In the genomic region with DNA sequence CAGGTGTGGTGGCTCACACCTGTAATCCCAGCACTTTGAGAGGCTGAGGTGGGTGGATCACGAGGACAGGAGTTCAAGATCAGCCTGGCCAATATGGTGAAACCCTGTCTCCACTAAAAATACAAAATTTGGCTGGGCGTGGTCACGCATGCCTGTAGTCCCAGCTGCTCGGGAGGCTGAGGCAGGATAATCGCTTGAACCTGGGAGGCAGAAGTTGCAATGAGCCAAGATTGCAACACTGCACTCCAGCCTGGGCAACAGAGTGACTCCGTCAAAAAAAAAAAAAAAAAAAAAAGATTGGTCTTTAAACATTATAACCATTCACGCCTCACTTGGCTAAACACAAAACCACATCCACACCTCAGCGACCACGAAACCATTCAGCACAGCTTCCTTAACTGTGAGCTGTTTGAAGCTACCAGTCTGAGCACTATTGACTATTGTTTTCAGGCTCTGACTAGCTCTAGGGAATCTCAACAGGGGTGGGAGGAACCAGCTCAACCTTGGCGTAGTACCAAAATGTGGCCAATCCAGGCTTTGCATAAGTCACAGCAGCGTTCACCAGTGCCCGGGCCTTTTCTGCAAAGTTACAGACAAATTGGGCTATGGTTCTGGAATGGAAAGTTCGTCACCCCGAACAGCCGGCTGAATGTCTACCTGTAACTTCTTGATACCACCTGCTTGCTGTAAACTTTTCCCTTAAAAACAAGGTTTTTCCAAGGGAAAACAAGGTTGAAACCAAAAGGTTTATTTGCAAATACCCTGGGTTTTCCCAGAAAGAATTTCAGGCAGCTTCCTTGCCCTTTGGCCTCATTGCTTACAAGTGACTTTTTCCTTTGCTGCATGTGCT, we compare ENCODE assay signal across 8 cellular contexts.
DNase-seq lines count a peak whose midpoint lies in the region; ATAC-seq, FAIRE-seq and TF ChIP-seq lines count a peak whose summit lies in the region.

No MANE protein-coding gene starts in this region.

- H3K9ac ChIP-seq in kidney (ENCODE audit: low read length in 2 of 2): no peak overlapping the region

- FAIRE-seq in kidney (lab: Jason Lieb, UNC): no peak

- H3K4me3 ChIP-seq in kidney (ENCODE audit: low read length in 2 of 2): peak overlapping the region in 1 of 2 donors; percentile 25

- DNase-seq in AG08396 (ENCODE audit: low spot score) (peak; percentile 27), NCI-H128 (lab: John Stamatoyannopoulos, UW; ENCODE audit: unreplicated experiment) (peak; percentile 20), amniotic epithelial cell (ENCODE audit: low read depth) (peak; percentile 1), kidney (peak; percentile 71), GM10266 (ENCODE audit: extremely low spot score) (no peak), NCI-H146 (lab: John Stamatoyannopoulos, UW) (no peak)

- peak overlapping the region; percentile 47 to 65 for H3K27ac ChIP-seq in kidney (ENCODE audit: low read depth in 2 of 2, low read length in 2 of 2)

- intact Hi-C loops in kidney (cut with DNase I): no loop called here

- peaks cover 0 to 6% of the 10 kb centered on the region in 2 donors for H3K4me1 ChIP-seq in kidney (ENCODE audit: control insufficient read depth in 1 of 2, insufficient read depth in 1 of 2, low read depth in 1 of 2, low read length in 2 of 2)

- peak; percentile 96 for ATAC-seq in GM18520 (IDR thresholded peaks at IDR 0.05; ENCODE audit: unreplicated experiment)
- ATAC-seq in HG02885 (IDR thresholded peaks at IDR 0.05; ENCODE audit: poor library complexity, unreplicated experiment): peak; percentile 96

- H3K36me3 ChIP-seq in kidney (ENCODE audit: control insufficient read depth in 1 of 2, insufficient read depth in 2 of 2, low read length in 2 of 2): no peaks in the 10 kb centered on the region

- no peaks in the 10 kb centered on the region for H3K9me3 ChIP-seq in kidney (ENCODE audit: control insufficient read depth in 1 of 2, low read length in 2 of 2)

- TF ChIP-seq CTCF in kidney (IDR thresholded peaks at IDR 0.05; ENCODE audit: borderline replicate concordance, extremely low read depth, insufficient read depth): no peak
- no peak for TF ChIP-seq CTCF in GM10266 (IDR thresholded peaks at IDR 0.05; ENCODE audit: control insufficient read depth, insufficient read depth, low read depth, missing control alignments)

Comparison
In these comparisons a context has a peak if more than half of its experiments do, and no peak if none do; other contexts are left out.
1. DNase-seq: peak in AG08396 (single experiment), NCI-H128 (single experiment), amniotic epithelial cell (single experiment) and kidney (single experiment); none in GM10266 (single experiment) and NCI-H146 (single experiment).